In genomic region chr13:36919206-36919832, GRCh38 we compare ENCODE assay signal across 8 cellular contexts. TPM values are rescaled to one million over a fixed set of nuclear protein-coding genes. Genes with fewer than 3 reads are reported as not detected.
DNase-seq lines count a peak whose midpoint lies in the region; ATAC-seq, FAIRE-seq and TF ChIP-seq lines count a peak whose summit lies in the region.

No MANE protein-coding gene starts in this region.

- TF ChIP-seq POLR2A in breast epithelium (IDR thresholded peaks at IDR 0.05): no peak

- H3K36me3 Mint-ChIP-seq in CD8-positive, alpha-beta memory T cell: no peaks in the 10 kb centered on the region
- no peaks in the 10 kb centered on the region for H3K36me3 Mint-ChIP-seq in GM23338 (ENCODE audit: low read depth)

- no peaks in the 10 kb centered on the region for H3K9me3 ChIP-seq in CD8-positive, alpha-beta memory T cell (ENCODE audit: low read length)
- H3K9me3 ChIP-seq in breast epithelium (no peaks in the 10 kb centered on the region), kidney (ENCODE audit: control insufficient read depth in 1 of 2, low read length in 2 of 2) (no peaks in the 10 kb centered on the region)

- peaks cover 15% of the 10 kb centered on the region; the same call in 1 of the 2 replicates for H3F3A ChIP-seq in GM23338 (replicated peaks; ENCODE audit: low read depth)

- H3K9me2 ChIP-seq in GM23338 (ENCODE audit: insufficient read depth): no peaks in the 10 kb centered on the region

- DNase-seq in CD8-positive, alpha-beta memory T cell: no peak
- DNase-seq in GM23338 (ENCODE audit: low spot score): peak; percentile 76
- DNase-seq in NCI-H446 (lab: John Stamatoyannopoulos, UW): peak; percentile 46 to 59
- no peak for DNase-seq in breast epithelium (ENCODE audit: low spot score in 2 of 2)
- DNase-seq in kidney: no peak
- peak; percentile 14 for DNase-seq in stimulated activated naive CD8-positive, alpha-beta T cell treated with anti-CD3 and anti-CD28 coated beads, Interleukin-15, Interleukin-2, amounts not matched to agents 100 U/mL and 50 U/mL, for 24 hours
- no peak for DNase-seq in mesenteric fat pad (ENCODE audit: low spot score)
- no peak for DNase-seq in central memory CD4-positive, alpha-beta T cell

- no peaks in the 10 kb centered on the region; the same call in 1 of the 2 replicates for H4K20me1 ChIP-seq in GM23338 (replicated peaks; ENCODE audit: insufficient read depth)

- no peak for TF ChIP-seq CTCF in GM23338 (conservative IDR thresholded peaks at IDR 0.05; ENCODE audit: low read depth in 2 of 2)
- TF ChIP-seq CTCF in breast epithelium (IDR thresholded peaks at IDR 0.05): no peak
- TF ChIP-seq CTCF in kidney (IDR thresholded peaks at IDR 0.05; ENCODE audit: borderline replicate concordance, extremely low read depth, insufficient read depth): no peak

- H2AFZ ChIP-seq in GM23338: peak overlapping the region; percentile 97

- peak overlapping the region; percentile 7 to 25 for H3K9ac ChIP-seq in kidney (ENCODE audit: low read length in 2 of 2)

- H3K4me1 Mint-ChIP-seq in CD8-positive, alpha-beta memory T cell: peaks cover 6 to 12% (median 6%) of the 10 kb centered on the region in 3 donors
- peaks cover 8% of the 10 kb centered on the region; the same call in 2 of the 3 replicates for H3K4me1 Mint-ChIP-seq in GM23338

- ATAC-seq in GM23338: peak; percentile 78
- peak; percentile 35 for ATAC-seq in stimulated activated naive CD8-positive, alpha-beta T cell treated with anti-CD3 and anti-CD28 coated beads, Interleukin-15, Interleukin-2, amounts not matched to agents 100 U/mL and 50 U/mL, for 24 hours

- FAIRE-seq in kidney (lab: Jason Lieb, UNC): no peak

- no peaks in the 10 kb centered on the region for H3K4me1 ChIP-seq in CD8-positive, alpha-beta memory T cell (ENCODE audit: insufficient read depth, low read length)
- peaks cover 15% of the 10 kb centered on the region for H3K4me1 ChIP-seq in GM23338 (ENCODE audit: insufficient read depth)
- no peaks in the 10 kb centered on the region for H3K4me1 ChIP-seq in breast epithelium
- H3K4me1 ChIP-seq in kidney (ENCODE audit: control insufficient read depth in 1 of 2, insufficient read depth in 1 of 2, low read depth in 1 of 2, low read length in 2 of 2): peaks cover 0 to 2% of the 10 kb centered on the region in 2 donors

- H3K27ac ChIP-seq in CD8-positive, alpha-beta memory T cell (ENCODE audit: low read depth, low read length): no peak overlapping the region
- H3K27ac ChIP-seq in GM23338 (ENCODE audit: low read depth) (no peak overlapping the region), breast epithelium (peak overlapping the region; percentile 29 to 70), kidney (ENCODE audit: low read depth in 2 of 2, low read length in 2 of 2) (peak overlapping the region in 1 of 2 donors; percentile 61)

- CTCF ChIA-PET in CD8-positive, alpha-beta memory T cell (lab: Charles Lee): no interaction called here

- H3K36me3 ChIP-seq in CD8-positive, alpha-beta memory T cell (ENCODE audit: insufficient read depth, low read length): no peaks in the 10 kb centered on the region
- no peaks in the 10 kb centered on the region for H3K36me3 ChIP-seq in GM23338 (ENCODE audit: insufficient read depth)
- H3K36me3 ChIP-seq in breast epithelium: no peaks in the 10 kb centered on the region
- no peaks in the 10 kb centered on the region for H3K36me3 ChIP-seq in kidney (ENCODE audit: control insufficient read depth in 1 of 2, insufficient read depth in 2 of 2, low read length in 2 of 2)

- H3K9me3 Mint-ChIP-seq in CD8-positive, alpha-beta memory T cell: no peaks in the 10 kb centered on the region
- H3K9me3 Mint-ChIP-seq in GM23338: no peaks in the 10 kb centered on the region

- peaks cover 25 to 76% of the 10 kb centered on the region in 2 donors for H3K27me3 Mint-ChIP-seq in CD8-positive, alpha-beta memory T cell
- peaks cover 23% of the 10 kb centered on the region for H3K27me3 Mint-ChIP-seq in GM23338 (ENCODE audit: insufficient read depth, low read depth, poor library complexity)

- POLR2A ChIA-PET in CD8-positive, alpha-beta memory T cell (lab: Charles Lee): no interaction called here

- no peak overlapping the region for H3K27ac Mint-ChIP-seq in CD8-positive, alpha-beta memory T cell
- no peak overlapping the region for H3K27ac Mint-ChIP-seq in GM23338

- H3K27me3 ChIP-seq in CD8-positive, alpha-beta memory T cell (ENCODE audit: insufficient read depth, low read length, poor library complexity, severe bottlenecking): peaks cover 9% of the 10 kb centered on the region
- peaks cover 45% of the 10 kb centered on the region for H3K27me3 ChIP-seq in GM23338 (ENCODE audit: insufficient read depth)
- no peaks in the 10 kb centered on the region for H3K27me3 ChIP-seq in breast epithelium

- intact Hi-C loops in breast epithelium (cut with DNase I; ENCODE audit: low total_unique reads): loop anchor here (5.0 kb wide), 1 partner anchor 1247 kb away; no protein-coding TSS in a partner anchor
- intact Hi-C loops in kidney (cut with DNase I): no loop called here

- no peak overlapping the region for H3K4me3 ChIP-seq in CD8-positive, alpha-beta memory T cell (ENCODE audit: low read length)
- H3K4me3 ChIP-seq in GM23338 (peak overlapping the region; percentile 84), breast epithelium (peak overlapping the region; percentile 68 to 85 (median 70)), kidney (ENCODE audit: low read length in 2 of 2) (peak overlapping the region; percentile 58 to 67)

- peak overlapping the region; percentile 95 for H3K4me2 ChIP-seq in GM23338

- H3K4me3 Mint-ChIP-seq in CD8-positive, alpha-beta memory T cell: peak overlapping the region in 6 of 7 donors; percentile 28 to 52 (median 32)
- peak overlapping the region; percentile 89 for H3K4me3 Mint-ChIP-seq in GM23338

- H3K79me2 ChIP-seq in GM23338 (replicated peaks; ENCODE audit: insufficient read depth): no peaks in the 10 kb centered on the region

TF ChIP-seq in GM23338, 12 proteins besides CTCF, POLR2A, EP300 and RAD21 (continues in another document):
- TF ChIP-seq ETS1 (IDR thresholded peaks at IDR 0.05): no peak

RNA-seq across cellular contexts. Expression of gene SMAD9, which starts 0.7 kb away (rescaled TPM):
- total RNA-seq in CD8-positive, alpha-beta memory T cell: not detected
- polyA plus RNA-seq in CD8-positive, alpha-beta memory T cell: not detected
- 1.3 and 1.4 TPM in 2 replicates for total RNA-seq in GM23338 (2014; rRNA removed; shearing (Covaris generic))
- polyA plus RNA-seq in GM23338 (2016; fragmentation: Nextera tagmentation; extraction: Ambion mirVana) (0.95 and 1.3 TPM in 2 replicates), kidney (ENCODE audit: insufficient read depth, low read depth, low replicate concordance) (3.5 TPM)
- total RNA-seq in breast epithelium (1 to 10 TPM; 5.3 to 7.5 (median 5.9) TPM), kidney (13.1 TPM), mesenteric fat pad (9.0 TPM)

Comparison
In these comparisons a context has a peak if more than half of its experiments do, and no peak if none do; other contexts are left out.
1. DNase-seq: peak in GM23338 (single experiment), NCI-H446 (2 of 2) and stimulated activated naive CD8-positive, alpha-beta T cell treated with anti-CD3 and anti-CD28 coated beads, Interleukin-15, Interleukin-2, amounts not matched to agents 100 U/mL and 50 U/mL, for 24 hours (single experiment); none in CD8-positive, alpha-beta memory T cell (0 of 5), breast epithelium (0 of 2), kidney (single experiment), mesenteric fat pad (single experiment) and central memory CD4-positive, alpha-beta T cell (single experiment).
2. H3K27ac ChIP-seq: peak in breast epithelium (2 of 2); none in CD8-positive, alpha-beta memory T cell (single experiment) and GM23338 (single experiment).